In genomic region chr16:23141033-23141432, GRCh38 we compare ENCODE assay signal across 18 cellular contexts. TPM values are rescaled to one million over a fixed set of nuclear protein-coding genes. Genes with fewer than 3 reads are reported as not detected.
DNase-seq lines count a peak whose midpoint lies in the region; ATAC-seq and TF ChIP-seq lines count a peak whose summit lies in the region.
"Had no signal": no experiment of that assay in that cellular context is flagged by ENCODE, and none has a peak within 500 bp of the region (broad histone marks: within the 10 kb centered on the region; RNA-seq: fewer than 3 reads in every experiment).

No MANE protein-coding gene starts in this region.

- POLR2A ChIA-PET in MCF 10A (lab: Yijun Ruan, JAX) (interaction anchor here (2.5 to 7.6 kb wide), 5 partner anchors 9 to 1639 kb away, joined by 9 to 63 read pairs (median 17); no protein-coding TSS in a partner anchor), WTC11 (lab: Charles Lee) (no interaction called here)

- H3K4me3 ChIP-seq in breast epithelium = no peak overlapping the region
- H3K4me3 ChIP-seq in gastroesophageal sphincter = no peak overlapping the region
- no peak overlapping the region for H3K4me3 ChIP-seq in aorta (ENCODE audit: low read length in 2 of 2)
- H3K4me3 ChIP-seq: BLaER1 treated with 17β-estradiol and CSF1 and Interleukin-3, amounts not matched to agents 10 nM and 100 nM; GM23338; SJCRH30 had no signal

- H3K36me3 ChIP-seq in breast epithelium = no peaks in the 10 kb centered on the region
- H3K36me3 ChIP-seq in gastroesophageal sphincter = no peaks in the 10 kb centered on the region
- no peaks in the 10 kb centered on the region for H3K36me3 ChIP-seq in aorta (ENCODE audit: control insufficient read depth in 1 of 2, insufficient read depth in 2 of 2, low read length in 1 of 2)
- H3K36me3 ChIP-seq: SJCRH30 had no signal

- no peak overlapping the region for H3K27ac Mint-ChIP-seq in MCF 10A (ENCODE audit: low read depth, unreplicated experiment)
- H3K27ac Mint-ChIP-seq in stimulated activated memory B cell treated with anti-CD40 and anti-IgM and Interleukin-4, amounts not matched to agents 10 μg/mL and 1 μg/mL and 100 μg/mL, for 72 hours = no peak overlapping the region
- no peak overlapping the region for H3K27ac Mint-ChIP-seq in WTC11
- H3K27ac Mint-ChIP-seq: GM23338 had no signal

- TF ChIP-seq CTCF in breast epithelium (IDR thresholded peaks at IDR 0.05) = no peak
- no peak for TF ChIP-seq CTCF in MCF 10A (IDR thresholded peaks at IDR 0.05; ENCODE audit: unreplicated experiment)
- TF ChIP-seq CTCF in gastroesophageal sphincter (IDR thresholded peaks at IDR 0.05) = no peak
- TF ChIP-seq CTCF in WTC11 (IDR thresholded peaks at IDR 0.05) = no peak

- WGBS in gastroesophageal sphincter (ENCODE audit: low coverage in 1 of 2), 2 donors = 93 to 97% methylated on average over 3 of the region's 3 CpGs
- WGBS in aorta, 2 donors = 97 to 98% methylated on average over 3 of the region's 3 CpGs

- no peak for TF ChIP-seq EP300 in gastroesophageal sphincter (IDR thresholded peaks at IDR 0.05)

- H3K4me3 Mint-ChIP-seq in MCF 10A (ENCODE audit: unreplicated experiment) (no peak overlapping the region), WTC11 (no peak overlapping the region)
- H3K4me3 Mint-ChIP-seq in stimulated activated memory B cell treated with anti-CD40 and anti-IgM and Interleukin-4, amounts not matched to agents 10 μg/mL and 1 μg/mL and 100 μg/mL, for 72 hours = no peak overlapping the region
- H3K4me3 Mint-ChIP-seq: GM23338 had no signal

- intact Hi-C loops in breast epithelium (cut with DNase I; ENCODE audit: low total_unique reads) = no loop called here
- intact Hi-C loops in MCF 10A (cut with micrococcal nuclease) = no loop called here
- intact Hi-C loops in left colon (cut with DNase I, micrococcal nuclease) = no loop called here
- intact Hi-C loops in aorta (cut with DNase I) = no loop called here

- H3K36me3 Mint-ChIP-seq in MCF 10A (ENCODE audit: insufficient read depth, unreplicated experiment) (peaks cover 9% of the 10 kb centered on the region), WTC11 (peaks cover 1% of the 10 kb centered on the region; the same call in 1 of the 2 replicates)
- H3K36me3 Mint-ChIP-seq in stimulated activated memory B cell treated with anti-CD40 and anti-IgM and Interleukin-4, amounts not matched to agents 10 μg/mL and 1 μg/mL and 100 μg/mL, for 72 hours = peaks cover 20% of the 10 kb centered on the region

- ATAC-seq in gastroesophageal sphincter (no peak), left colon (peak; percentile 23), aorta (ENCODE audit: low FRiP score) (peak; percentile 12), WTC11 (no peak)
- no peak for ATAC-seq in stimulated activated memory B cell treated with anti-CD40 and anti-IgM and Interleukin-4, amounts not matched to agents 10 μg/mL and 1 μg/mL and 100 μg/mL, for 72 hours
- ATAC-seq: GM23338 had no signal

- H3K27ac ChIP-seq in breast epithelium = peak overlapping the region; percentile 76 to 87
- H3K27ac ChIP-seq in gastroesophageal sphincter = peak overlapping the region; percentile 72 to 94 (median 91)
- no peak overlapping the region for H3K27ac ChIP-seq in aorta (ENCODE audit: low read depth in 1 of 2, low read length in 2 of 2)
- H3K27ac ChIP-seq: BLaER1 treated with 17β-estradiol and CSF1 and Interleukin-3, amounts not matched to agents 10 nM and 100 nM; HL-60; KMS-11; SJCRH30 had no signal

- CTCF ChIA-PET in MCF 10A (lab: Yijun Ruan, JAX) = interaction anchor here (0.5 to 1.9 kb wide), 5 partner anchors 11 to 1207 kb away, joined by 3 to 15 read pairs (median 4); no protein-coding TSS in a partner anchor
- CTCF ChIA-PET in WTC11 (lab: Charles Lee) = interaction anchor here (1.0 kb wide), 1 partner anchor 42 kb away, joined by 3 read pairs; the partner anchor contains the start of gene SCNN1G

- BruUV-seq in MCF 10A (replicated peaks; lab: Mats Ljungman, UMichigan) = no TSS peak

- H3K9me3 Mint-ChIP-seq in MCF 10A (ENCODE audit: unreplicated experiment) (no peaks in the 10 kb centered on the region), WTC11 (0 out of 2 replicates have a peak, but pooled peaks cover under 1% of the 10 kb centered on the region)
- peaks cover 9% of the 10 kb centered on the region for H3K9me3 Mint-ChIP-seq in stimulated activated memory B cell treated with anti-CD40 and anti-IgM and Interleukin-4, amounts not matched to agents 10 μg/mL and 1 μg/mL and 100 μg/mL, for 72 hours

- H3K27me3 ChIP-seq in breast epithelium (no peaks in the 10 kb centered on the region), gastroesophageal sphincter (no peaks in the 10 kb centered on the region), aorta (ENCODE audit: control insufficient read depth in 1 of 2, insufficient read depth in 2 of 2, low read length in 1 of 2) (no peaks in the 10 kb centered on the region)
- H3K27me3 ChIP-seq: BLaER1 treated with 17β-estradiol and CSF1 and Interleukin-3, amounts not matched to agents 10 nM and 100 nM; SJCRH30 had no signal

- H3K9me3 ChIP-seq in breast epithelium = no peaks in the 10 kb centered on the region
- H3K9me3 ChIP-seq in gastroesophageal sphincter = peaks cover 0 to 6% (median 0%) of the 10 kb centered on the region in 3 donors
- peaks cover 1% of the 10 kb centered on the region for H3K9me3 ChIP-seq in aorta (ENCODE audit: control insufficient read depth, low read length)
- H3K9me3 ChIP-seq: SJCRH30 had no signal

- H3K27me3 Mint-ChIP-seq in MCF 10A (ENCODE audit: insufficient read depth, unreplicated experiment) = no peaks in the 10 kb centered on the region
- H3K27me3 Mint-ChIP-seq in stimulated activated memory B cell treated with anti-CD40 and anti-IgM and Interleukin-4, amounts not matched to agents 10 μg/mL and 1 μg/mL and 100 μg/mL, for 72 hours = no peaks in the 10 kb centered on the region
- H3K27me3 Mint-ChIP-seq in WTC11 (ENCODE audit: low read depth) = no peaks in the 10 kb centered on the region

- no peaks in the 10 kb centered on the region for H3K4me1 ChIP-seq in breast epithelium
- H3K4me1 ChIP-seq in gastroesophageal sphincter = peaks cover 10 to 71% (median 32%) of the 10 kb centered on the region in 3 donors
- peaks cover 0 to 3% of the 10 kb centered on the region in 2 donors for H3K4me1 ChIP-seq in aorta (ENCODE audit: control insufficient read depth in 1 of 2, insufficient read depth in 2 of 2, low read length in 2 of 2)

- DNase-seq in breast epithelium (ENCODE audit: low spot score in 2 of 2) (no peak), MCF 10A (ENCODE audit: unreplicated experiment) (no peak), left colon (no peak), aorta (no peak), WTC11 (ENCODE audit: low spot score) (no peak)
- DNase-seq in activated CD4-positive, alpha-beta T cell treated with anti-CD3 and anti-CD28 coated beads, Interleukin-2, amount 50 U/mL, for 1 hour = no peak
- DNase-seq: 8988T, MM.1S, NCI-H1105 treated with DMSO at 0.1 percent for 48 hours, NCI-H187 treated with DMSO at 0.1 percent for 48 hours, NCI-H524, SJCRH30 had no signal

- TF ChIP-seq POLR2A in breast epithelium (IDR thresholded peaks at IDR 0.05) (no peak), gastroesophageal sphincter (IDR thresholded peaks at IDR 0.05) (no peak)

- H3K4me1 Mint-ChIP-seq in MCF 10A (ENCODE audit: insufficient read depth, unreplicated experiment) = peaks cover 18% of the 10 kb centered on the region
- H3K4me1 Mint-ChIP-seq in stimulated activated memory B cell treated with anti-CD40 and anti-IgM and Interleukin-4, amounts not matched to agents 10 μg/mL and 1 μg/mL and 100 μg/mL, for 72 hours = no peaks in the 10 kb centered on the region
- H3K4me1 Mint-ChIP-seq in WTC11 = peaks cover 38% of the 10 kb centered on the region

TF ChIP-seq in WTC11, 78 proteins besides CTCF, POLR2A, EP300 and RAD21 (continues in another document):
- TF ChIP-seq KAT7 (CRISPR knock-in tag; IDR thresholded peaks at IDR 0.05; ENCODE audit: borderline replicate concordance) (no peak), RORB (CRISPR knock-in tag; IDR thresholded peaks at IDR 0.05) (no peak), ZMAT4 (CRISPR knock-in tag; IDR thresholded peaks at IDR 0.05) (no peak), ZNF317 (CRISPR knock-in tag; IDR thresholded peaks at IDR 0.05; ENCODE audit: borderline replicate concordance, low read depth) (no peak), MAX (CRISPR knock-in tag; IDR thresholded peaks at IDR 0.05) (no peak), OVOL2 (CRISPR knock-in tag; IDR thresholded peaks at IDR 0.05; ENCODE audit: borderline replicate concordance) (no peak), SP1 (CRISPR knock-in tag; conservative IDR thresholded peaks at IDR 0.05) (no peak)

RNA-seq across cellular contexts. Expression of gene USP31, which starts 8.2 kb away (rescaled TPM):
- total RNA-seq in breast epithelium (10 to 100 TPM in 2 of 3 donors, 1 to 10 TPM in 1; 6.7 to 40.7 (median 21.0) TPM), MCF 10A (2022) (23.0 and 26.9 TPM in 2 replicates), gastroesophageal sphincter (10 to 100 TPM; 11.2 to 37.7 (median 26.6) TPM), left colon (1 to 10 TPM; 5.8 to 7.5 TPM), aorta (10 to 100 TPM; 19.6 to 24.6 TPM), WTC11 (2021) (13.3 to 17.4 TPM (median 13.7 TPM) in 3 replicates)
- polyA plus RNA-seq in aorta = 1 to 10 TPM; 1.4 to 2.6 TPM

RNA-seq across cellular contexts. Expression of gene SCNN1G, which starts 41.5 kb away (rescaled TPM):
- total RNA-seq in breast epithelium (1 to 10 TPM in 2 of 3 donors, not detected in 1; 2.0 to 8.8 TPM), MCF 10A (2022) (7.9 and 11.9 TPM in 2 replicates), gastroesophageal sphincter (under 1 TPM in 2 of 4 donors, not detected in 2; 0.27 to 0.39 TPM), left colon (10 to 100 TPM in 1 of 2 donors, 1 to 10 TPM in 1; 4.9 to 90.3 TPM), aorta (not detected), WTC11 (2021) (0.78 to 1.3 TPM (median 0.80 TPM) in 3 replicates)
- polyA plus RNA-seq in aorta = under 1 TPM in 1 of 2 donors, not detected in 1; 0.63 TPM
- total RNA-seq: SJCRH30 had no signal

Comparison
In these comparisons a context has a peak if more than half of its experiments do, and no peak if none do; other contexts are left out.
1. H3K27ac ChIP-seq: peak in breast epithelium (2 of 2) and gastroesophageal sphincter (4 of 4); none in aorta (0 of 2).
2. ATAC-seq: peak in left colon (single experiment) and aorta (single experiment); none in gastroesophageal sphincter (single experiment), stimulated activated memory B cell treated with anti-CD40 and anti-IgM and Interleukin-4, amounts not matched to agents 10 μg/mL and 1 μg/mL and 100 μg/mL, for 72 hours (single experiment) and WTC11 (single experiment).